In genomic region chr4:189022441-189023035, GRCh38 we compare ENCODE assay signal across 1 cellular context.
TF ChIP-seq lines count a peak whose summit lies in the region.

No MANE protein-coding gene starts in this region.

TF ChIP-seq in GM23338, 12 proteins besides CTCF, POLR2A, EP300 and RAD21 (continued from another document):
- TF ChIP-seq NANOG (IDR thresholded peaks at IDR 0.05; ENCODE audit: borderline replicate concordance) (no peak), POLR2AphosphoS5 (IDR thresholded peaks at IDR 0.05; ENCODE audit: low read depth) (no peak), EZH2phosphoT487 (IDR thresholded peaks at IDR 0.05; ENCODE audit: unreplicated experiment) (no peak), EZH2 (IDR thresholded peaks at IDR 0.05; ENCODE audit: low read depth, unreplicated experiment) (no peak)
